Comparison of ENCODE assay signal across 9 cellular contexts in genomic region chr18:34866739-34867138, GRCh38.
DNase-seq lines count a peak whose midpoint lies in the region; ATAC-seq and TF ChIP-seq lines count a peak whose summit lies in the region.
"Had no signal": no experiment of that assay in that cellular context is flagged by ENCODE, and none has a peak within 500 bp of the region (broad histone marks: within the 10 kb centered on the region; RNA-seq: fewer than 3 reads in every experiment).

No MANE protein-coding gene starts in this region.

- no peaks in the 10 kb centered on the region for H3K36me3 Mint-ChIP-seq in GM23338 (ENCODE audit: low read depth)

- 0 out of 3 replicates have a peak, but pooled peaks cover 2% of the 10 kb centered on the region for H3K4me1 Mint-ChIP-seq in GM23338

- peak overlapping the region; percentile 37 for H3K9ac ChIP-seq in adipocyte (ENCODE audit: low read length)
- H3K9ac ChIP-seq in liver (ENCODE audit: low read depth in 1 of 2, low read length in 2 of 2), result no peak overlapping the region

- H3K27me3 ChIP-seq in BE2C (no peaks in the 10 kb centered on the region), GM23338 (ENCODE audit: insufficient read depth) (no peaks in the 10 kb centered on the region), adipocyte (replicated peaks; ENCODE audit: control insufficient read depth, insufficient read depth, low read length) (no peaks in the 10 kb centered on the region), liver (ENCODE audit: control insufficient read depth in 4 of 4, insufficient read depth in 4 of 4, low read length in 3 of 4) (no peaks in the 10 kb centered on the region)

- WGBS in liver, result 64% methylated on average over 4 of the region's 4 CpGs

- TF ChIP-seq CTCF in BE2C (IDR thresholded peaks at IDR 0.05; ENCODE audit: low read depth, low read length) (peak; percentile 58), GM23338 (conservative IDR thresholded peaks at IDR 0.05; ENCODE audit: low read depth in 2 of 2) (peak; percentile 50 to 53), liver (IDR thresholded peaks at IDR 0.05; ENCODE audit: low read depth, low read length, missing input control) (peak; percentile 31)

- H3K36me3 ChIP-seq in BE2C (no peaks in the 10 kb centered on the region), GM23338 (ENCODE audit: insufficient read depth) (no peaks in the 10 kb centered on the region), adipocyte (ENCODE audit: control insufficient read depth, insufficient read depth, low read length, severe bottlenecking) (peaks cover 8% of the 10 kb centered on the region), liver (ENCODE audit: control insufficient read depth in 4 of 4, insufficient read depth in 3 of 4, low read depth in 1 of 4, low read length in 3 of 4) (no peaks in the 10 kb centered on the region)

- peaks cover 8% of the 10 kb centered on the region for H3K4me1 ChIP-seq in BE2C
- peaks cover 6% of the 10 kb centered on the region for H3K4me1 ChIP-seq in GM23338 (ENCODE audit: insufficient read depth)
- peaks cover 10% of the 10 kb centered on the region for H3K4me1 ChIP-seq in adipocyte (ENCODE audit: control insufficient read depth, insufficient read depth, low read length)
- no peaks in the 10 kb centered on the region for H3K4me1 ChIP-seq in liver (ENCODE audit: control insufficient read depth in 4 of 4, insufficient read depth in 4 of 4, low read length in 3 of 4)

- H3F3A ChIP-seq in GM23338 (replicated peaks; ENCODE audit: low read depth), result no peaks in the 10 kb centered on the region

- H3K9me2 ChIP-seq in GM23338 (ENCODE audit: insufficient read depth), result no peaks in the 10 kb centered on the region

- H3K27ac ChIP-seq in GM23338 (ENCODE audit: low read depth), result no peak overlapping the region
- H3K27ac ChIP-seq in liver (ENCODE audit: low read depth in 1 of 2, low read length in 2 of 2), result no peak overlapping the region

- no peak overlapping the region for H3K4me3 Mint-ChIP-seq in GM23338

- no peaks in the 10 kb centered on the region for H3K27me3 Mint-ChIP-seq in GM23338 (ENCODE audit: insufficient read depth, low read depth, poor library complexity)

- peak; percentile 44 to 52 for TF ChIP-seq RAD21 in liver (IDR thresholded peaks at IDR 0.05)

- H3K4me3 ChIP-seq in BE2C (ENCODE audit: low read depth, low read length) (peak overlapping the region; percentile 34), GM23338 (no peak overlapping the region), adipocyte (ENCODE audit: low read length) (no peak overlapping the region), liver (ENCODE audit: low read depth in 1 of 3, low read length in 3 of 3) (no peak overlapping the region)

- H2AFZ ChIP-seq in GM23338, result no peak overlapping the region

- peak; percentile 65 for ATAC-seq in GM23338
- ATAC-seq: esophagus mucosa had no signal

- H3K9me3 Mint-ChIP-seq in GM23338, result no peaks in the 10 kb centered on the region

- H3K4me2 ChIP-seq in GM23338, result no peak overlapping the region

- no peaks in the 10 kb centered on the region for H3K79me2 ChIP-seq in GM23338 (replicated peaks; ENCODE audit: insufficient read depth)

- no peak overlapping the region for H3K27ac Mint-ChIP-seq in GM23338

- no peak for DNase-seq in BE2C
- DNase-seq in GM23338 (ENCODE audit: low spot score), result peak; percentile 55
- peak; percentile 68 for DNase-seq in adipocyte (ENCODE audit: low read depth)
- DNase-seq in NK-92 treated with Interleukin-12 subunit alpha and Interleukin-12 subunit beta, amount 100 ng/mL, for 24 hours (lab: John Stamatoyannopoulos, UW), result no peak
- DNase-seq in NCI-H2029 treated with DMSO at 0.1 percent for 48 hours (lab: John Stamatoyannopoulos, UW), result no peak
- no peak for DNase-seq in NCI-H2081 (lab: John Stamatoyannopoulos, UW)
- DNase-seq in foreskin melanocyte, result no peak

- H4K20me1 ChIP-seq in GM23338 (replicated peaks; ENCODE audit: insufficient read depth), result no peaks in the 10 kb centered on the region

- H3K9me3 ChIP-seq in BE2C (no peaks in the 10 kb centered on the region), adipocyte (ENCODE audit: control insufficient read depth, low read length) (no peaks in the 10 kb centered on the region), liver (ENCODE audit: control insufficient read depth in 4 of 4, low read length in 3 of 4) (no peaks in the 10 kb centered on the region)

TF ChIP-seq in GM23338, 12 proteins besides CTCF, POLR2A, EP300 and RAD21:
- TF ChIP-seq ETS1 (IDR thresholded peaks at IDR 0.05), result no peak

TF ChIP-seq in liver, 16 proteins besides CTCF, POLR2A, EP300 and RAD21:
- TF ChIP-seq JUND (IDR thresholded peaks at IDR 0.05) (no peak), REST (IDR thresholded peaks at IDR 0.05) (no peak), MAX (IDR thresholded peaks at IDR 0.05) (no peak), TAF1 (conservative IDR thresholded peaks at IDR 0.05) (no peak), YY1 (IDR thresholded peaks at IDR 0.05) (no peak), EGR1 (IDR thresholded peaks at IDR 0.05; ENCODE audit: low read depth in 2 of 2) (no peak)

Comparison
In these comparisons a context has a peak if more than half of its experiments do, and no peak if none do; other contexts are left out.
1. DNase-seq: peak in GM23338 (single experiment) and adipocyte (single experiment); none in BE2C (single experiment), NK-92 treated with Interleukin-12 subunit alpha and Interleukin-12 subunit beta, amount 100 ng/mL, for 24 hours (single experiment), NCI-H2029 treated with DMSO at 0.1 percent for 48 hours (single experiment), NCI-H2081 (0 of 2) and foreskin melanocyte (single experiment).
2. Peak in every context shown above with its lines, with median percentiles within 50 percentile points of each other: CTCF ChIP-seq.